In the genomic region with DNA sequence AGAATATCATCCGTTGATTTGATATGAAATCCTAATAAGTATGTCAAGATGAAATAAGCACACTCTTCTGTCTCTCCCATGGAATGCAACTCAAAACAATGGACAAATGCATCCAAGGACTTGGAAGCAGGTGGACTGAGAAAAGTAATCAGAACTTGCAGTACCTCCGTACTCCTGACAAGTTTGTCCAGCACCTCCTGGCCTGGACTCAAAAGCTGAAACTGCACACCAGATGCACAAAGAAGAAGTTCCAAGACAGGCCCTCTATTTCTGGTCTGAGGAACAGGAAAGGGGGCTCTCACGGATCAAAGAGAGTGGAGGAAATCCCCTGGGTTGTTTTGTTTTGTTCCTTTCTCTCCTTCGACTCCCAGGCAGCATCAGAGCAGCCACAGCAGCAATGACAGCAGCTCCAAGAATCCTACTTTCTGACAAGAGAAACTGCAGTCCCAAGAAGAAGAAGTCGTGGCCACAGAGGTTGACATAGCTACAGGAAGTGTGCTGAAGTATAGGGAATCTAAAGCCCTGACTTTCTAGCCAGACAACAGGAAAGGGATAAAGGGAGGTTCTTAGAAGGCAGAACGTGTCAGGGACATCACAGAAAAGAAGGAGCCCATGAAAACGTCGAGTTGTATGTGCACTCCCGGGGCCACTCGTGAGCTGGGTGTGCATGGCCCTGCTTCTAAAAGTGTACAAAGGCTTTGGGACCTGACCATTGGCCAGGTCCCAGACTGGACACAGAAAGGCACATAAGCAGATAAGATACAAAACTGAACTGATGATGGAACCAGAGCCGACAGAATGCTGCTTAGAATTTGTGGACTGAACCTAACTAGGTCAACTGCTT, we compare ENCODE assay signal across 12 cellular contexts. TPM values are rescaled to one million over a fixed set of nuclear protein-coding genes. Genes with fewer than 3 reads are reported as not detected.
DNase-seq lines count a peak whose midpoint lies in the region; TF ChIP-seq lines count a peak whose summit lies in the region.
"Had no signal": no experiment of that assay in that cellular context is flagged by ENCODE, and none has a peak within 500 bp of the region (broad histone marks: within the 10 kb centered on the region; RNA-seq: fewer than 3 reads in every experiment).

No MANE protein-coding gene starts in this region.

- H3K9me2 ChIP-seq in hepatocyte (replicated peaks; ENCODE audit: insufficient read depth), result no peaks in the 10 kb centered on the region

- H3K27ac Mint-ChIP-seq in activated T-helper 1 cell treated with anti-CD3 and anti-CD28 coated beads, Interleukin-12 subunit alpha, Interleukin-12 subunit beta, Interleukin-2, Interleukin-4 antibody, amounts not matched to agents 30 ng/mL and 10 ng/mL and 1 ng/mL, durations not matched to agents 14 hours and 24 hours and 36 hours, result peak overlapping the region; percentile 35
- H3K27ac Mint-ChIP-seq in type B pancreatic cell, result no peak overlapping the region

- H3K4me3 ChIP-seq in mammary epithelial cell (replicated peaks in 1 of 3; ENCODE audit: insufficient read depth in 1 of 3, low read depth in 2 of 3, low read length in 3 of 3) (no peak overlapping the region), hepatocyte (no peak overlapping the region), MG63 (no peak overlapping the region)
- H3K4me3 ChIP-seq: SJCRH30, skin epidermis had no signal

- TF ChIP-seq CTCF in mammary epithelial cell (conservative IDR thresholded peaks at IDR 0.05 in 1 of 2, IDR thresholded peaks at IDR 0.05 in 1 of 2; ENCODE audit: extremely low read depth in 1 of 2, insufficient read depth in 1 of 2, low read depth in 1 of 2, low read length in 2 of 2), result no peak
- no peak for TF ChIP-seq CTCF in hepatocyte (IDR thresholded peaks at IDR 0.05; ENCODE audit: poor library complexity)
- peak; percentile 41 for TF ChIP-seq CTCF in type B pancreatic cell (conservative IDR thresholded peaks at IDR 0.05)

- H4K20me1 ChIP-seq in mammary epithelial cell (ENCODE audit: insufficient read depth, low read length), result no peaks in the 10 kb centered on the region
- H4K20me1 ChIP-seq in hepatocyte (ENCODE audit: insufficient read depth, poor library complexity, severe bottlenecking), result peaks cover 17% of the 10 kb centered on the region

- intact Hi-C loops in mammary epithelial cell (cut with micrococcal nuclease), result no loop called here
- intact Hi-C loops in activated T-helper 1 cell treated with anti-CD3 and anti-CD28 coated beads, Interleukin-12 subunit alpha, Interleukin-12 subunit beta, Interleukin-2, Interleukin-4 antibody, amounts not matched to agents 30 ng/mL and 10 ng/mL and 1 ng/mL, durations not matched to agents 14 hours and 24 hours and 36 hours (cut with micrococcal nuclease), result no loop called here

- H3K36me3 Mint-ChIP-seq in activated T-helper 1 cell treated with anti-CD3 and anti-CD28 coated beads, Interleukin-12 subunit alpha, Interleukin-12 subunit beta, Interleukin-2, Interleukin-4 antibody, amounts not matched to agents 30 ng/mL and 10 ng/mL and 1 ng/mL, durations not matched to agents 14 hours and 24 hours and 36 hours (ENCODE audit: low read depth), result peaks cover 29% of the 10 kb centered on the region
- H3K36me3 Mint-ChIP-seq in type B pancreatic cell, result peaks cover 34% of the 10 kb centered on the region

- H2AFZ ChIP-seq in mammary epithelial cell (ENCODE audit: low read depth, low read length) (no peak overlapping the region), hepatocyte (no peak overlapping the region)

- BruUV-seq in mammary epithelial cell (replicated peaks; lab: Mats Ljungman, UMichigan), result no TSS peak

- H3K27me3 ChIP-seq in mammary epithelial cell (ENCODE audit: insufficient read depth, low read length) (no peaks in the 10 kb centered on the region), hepatocyte (no peaks in the 10 kb centered on the region), MG63 (no peaks in the 10 kb centered on the region)
- H3K27me3 ChIP-seq: SJCRH30 had no signal

- H3K9me3 Mint-ChIP-seq in activated T-helper 1 cell treated with anti-CD3 and anti-CD28 coated beads, Interleukin-12 subunit alpha, Interleukin-12 subunit beta, Interleukin-2, Interleukin-4 antibody, amounts not matched to agents 30 ng/mL and 10 ng/mL and 1 ng/mL, durations not matched to agents 14 hours and 24 hours and 36 hours, result no peaks in the 10 kb centered on the region
- H3K9me3 Mint-ChIP-seq in type B pancreatic cell, result no peaks in the 10 kb centered on the region

- H3K4me1 Mint-ChIP-seq in activated T-helper 1 cell treated with anti-CD3 and anti-CD28 coated beads, Interleukin-12 subunit alpha, Interleukin-12 subunit beta, Interleukin-2, Interleukin-4 antibody, amounts not matched to agents 30 ng/mL and 10 ng/mL and 1 ng/mL, durations not matched to agents 14 hours and 24 hours and 36 hours (ENCODE audit: low read depth), result peaks cover 33% of the 10 kb centered on the region
- peaks cover 8% of the 10 kb centered on the region for H3K4me1 Mint-ChIP-seq in type B pancreatic cell (ENCODE audit: unreplicated experiment)

- H3K9me3 ChIP-seq in mammary epithelial cell (replicated peaks; ENCODE audit: insufficient read depth, low read length) (no peaks in the 10 kb centered on the region), hepatocyte (ENCODE audit: low read depth) (no peaks in the 10 kb centered on the region), MG63 (no peaks in the 10 kb centered on the region)

- H3K4me2 ChIP-seq in mammary epithelial cell (ENCODE audit: insufficient read depth, low read depth, low read length), result no peak overlapping the region
- no peak overlapping the region for H3K4me2 ChIP-seq in hepatocyte

- H3K4me1 ChIP-seq in mammary epithelial cell (ENCODE audit: insufficient read depth, low read length) (no peaks in the 10 kb centered on the region), hepatocyte (ENCODE audit: insufficient read depth) (no peaks in the 10 kb centered on the region)
- H3K4me1 ChIP-seq: SJCRH30 had no signal

- H3K9ac ChIP-seq in mammary epithelial cell (ENCODE audit: insufficient read depth, low read length), result no peak overlapping the region

- peaks cover 10% of the 10 kb centered on the region for H3K36me3 ChIP-seq in mammary epithelial cell (ENCODE audit: insufficient read depth, low read length)
- no peaks in the 10 kb centered on the region for H3K36me3 ChIP-seq in hepatocyte (replicated peaks; ENCODE audit: insufficient read depth, low read depth)
- no peaks in the 10 kb centered on the region; the same call in none of the 2 replicates for H3K36me3 ChIP-seq in MG63

- no peak overlapping the region for H3K27ac ChIP-seq in mammary epithelial cell (ENCODE audit: insufficient read depth, low read depth, low read length)
- peak overlapping the region; percentile 8 for H3K27ac ChIP-seq in hepatocyte
- H3K27ac ChIP-seq: SJCRH30 had no signal

- dilution Hi-C loops in mammary epithelial cell (cut with HindIII; ENCODE audit: low sequenced_read_pairs), result no loop called here

- 58% methylated on average over 11 of the region's 11 CpGs for WGBS in mammary epithelial cell (ENCODE audit: low coverage, missing lambda C conversion rate)
- 76% methylated on average over 11 of the region's 11 CpGs for WGBS in hepatocyte (ENCODE audit: low lambda C conversion rate, missing lambda C conversion rate)

- H3K79me2 ChIP-seq in mammary epithelial cell (ENCODE audit: insufficient read depth, low read length), result peaks cover 78% of the 10 kb centered on the region
- H3K79me2 ChIP-seq in hepatocyte, result peaks cover 85% of the 10 kb centered on the region

- in situ Hi-C loops in T47D (cut with HindIII; ENCODE audit: low pct_unique_long_range_greater_than_20kb, low sequenced_read_pairs), result no loop called here
- in situ Hi-C loops in mammary epithelial cell (cut with MboI; ENCODE audit: low sequenced_read_pairs in 2 of 2), result no loop called here

- CTCF ChIA-PET in mammary epithelial cell (lab: Charles Lee; ENCODE audit: low non-redundant PET), result no interaction called here

- no peaks in the 10 kb centered on the region for H3K27me3 Mint-ChIP-seq in activated T-helper 1 cell treated with anti-CD3 and anti-CD28 coated beads, Interleukin-12 subunit alpha, Interleukin-12 subunit beta, Interleukin-2, Interleukin-4 antibody, amounts not matched to agents 30 ng/mL and 10 ng/mL and 1 ng/mL, durations not matched to agents 14 hours and 24 hours and 36 hours (ENCODE audit: insufficient read depth)
- no peaks in the 10 kb centered on the region for H3K27me3 Mint-ChIP-seq in type B pancreatic cell

- no peak overlapping the region for H3K4me3 Mint-ChIP-seq in activated T-helper 1 cell treated with anti-CD3 and anti-CD28 coated beads, Interleukin-12 subunit alpha, Interleukin-12 subunit beta, Interleukin-2, Interleukin-4 antibody, amounts not matched to agents 30 ng/mL and 10 ng/mL and 1 ng/mL, durations not matched to agents 14 hours and 24 hours and 36 hours
- no peak overlapping the region for H3K4me3 Mint-ChIP-seq in type B pancreatic cell

- DNase-seq in T47D (ENCODE audit: low read depth in 1 of 2, low spot score in 1 of 2) (peak; percentile 67 to 75), mammary epithelial cell (no peak), hepatocyte (ENCODE audit: low spot score) (no peak), type B pancreatic cell (ENCODE audit: extremely low spot score, unreplicated experiment) (no peak), COR-L47 (lab: John Stamatoyannopoulos, UW) (no peak), MG63 (no peak)
- DNase-seq in activated T-helper 1 cell treated with anti-CD3 and anti-CD28 coated beads, Interleukin-12 subunit alpha, Interleukin-12 subunit beta, Interleukin-2, Interleukin-4 antibody, amounts not matched to agents 30 ng/mL and 10 ng/mL and 1 ng/mL, durations not matched to agents 14 hours and 24 hours and 36 hours (ENCODE audit: low spot score), result no peak
- no peak for DNase-seq in central memory CD4-positive, alpha-beta T cell
- DNase-seq: activated CD8-positive, alpha-beta memory T cell treated with anti-CD3 and anti-CD28 coated beads for 24 hours; Karpas-422; SJCRH30 had no signal

RNA-seq across cellular contexts. Expression of gene AKAP10, which starts 29.3 kb away (rescaled TPM):
- total RNA-seq in mammary epithelial cell (10 to 100 TPM; 23.7 to 30.1 TPM), hepatocyte (19.6 and 19.8 TPM in 2 replicates), type B pancreatic cell (ENCODE audit: low replicate concordance) (30.3 and 31.3 TPM in 2 replicates)
- polyA plus RNA-seq in mammary epithelial cell (13.2 TPM), hepatocyte (15.5 and 17.6 TPM in 2 replicates)
- polyA minus RNA-seq in mammary epithelial cell, result 26.2 TPM
- 38.8 and 39.3 TPM in 2 replicates for total RNA-seq in activated T-helper 1 cell treated with anti-CD3 and anti-CD28 coated beads, Interleukin-12 subunit alpha, Interleukin-12 subunit beta, Interleukin-2, Interleukin-4 antibody, amounts not matched to agents 30 ng/mL and 10 ng/mL and 1 ng/mL, durations not matched to agents 14 hours and 24 hours and 36 hours
- total RNA-seq in MG63 (2014; rRNA removed; shearing (Covaris generic); ENCODE audit: low replicate concordance), result 10.0 and 14.4 TPM in 2 replicates

Comparison
In these comparisons a context has a peak if more than half of its experiments do, and no peak if none do; other contexts are left out.
1. DNase-seq: peak in T47D (2 of 2); none in mammary epithelial cell (single experiment), activated T-helper 1 cell treated with anti-CD3 and anti-CD28 coated beads, Interleukin-12 subunit alpha, Interleukin-12 subunit beta, Interleukin-2, Interleukin-4 antibody, amounts not matched to agents 30 ng/mL and 10 ng/mL and 1 ng/mL, durations not matched to agents 14 hours and 24 hours and 36 hours (single experiment), hepatocyte (single experiment), type B pancreatic cell (single experiment), central memory CD4-positive, alpha-beta T cell (single experiment), COR-L47 (single experiment) and MG63 (single experiment).